ENCODE assay signal across 18 cellular contexts in the genomic region with DNA sequence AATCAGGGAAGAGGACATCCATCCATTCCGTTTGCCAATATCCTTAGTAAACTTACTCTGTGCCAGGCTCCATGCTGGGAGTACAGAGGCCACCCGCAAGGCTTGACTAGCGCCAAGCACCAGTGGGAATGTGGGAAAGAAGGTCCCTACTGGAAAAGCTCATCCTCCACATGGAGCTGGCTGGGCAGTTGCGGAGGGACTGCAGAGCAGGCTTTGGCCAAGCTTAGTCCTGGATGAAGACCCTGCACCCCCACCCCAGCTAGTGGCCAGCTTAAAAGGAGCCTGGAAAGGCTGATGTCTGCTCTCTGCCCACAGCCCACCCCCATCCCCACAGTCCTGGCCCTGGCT. TPM values are rescaled to one million over a fixed set of nuclear protein-coding genes. Genes with fewer than 3 reads are reported as not detected.
DNase-seq lines count a peak whose midpoint lies in the region; ATAC-seq, FAIRE-seq and TF ChIP-seq lines count a peak whose summit lies in the region.
"Had no signal": no experiment of that assay in that cellular context is flagged by ENCODE, and none has a peak within 500 bp of the region (broad histone marks: within the 10 kb centered on the region; RNA-seq: fewer than 3 reads in every experiment).

No MANE protein-coding gene starts in this region.

- TF ChIP-seq EP300 in H1 (IDR thresholded peaks at IDR 0.05; ENCODE audit: borderline replicate concordance in 1 of 2, low read depth in 2 of 2, low read length in 2 of 2) = no peak

- TF ChIP-seq POLR2A in H1 (IDR thresholded peaks at IDR 0.05; ENCODE audit: control extremely low read depth in 1 of 2, low read depth in 2 of 2, low read length in 2 of 2) = no peak

- no peaks in the 10 kb centered on the region for H3K36me3 ChIP-seq in H1 (ENCODE audit: control insufficient read depth in 2 of 4, insufficient read depth in 4 of 4, low read length in 3 of 4)
- H3K36me3 ChIP-seq: right atrium auricular region had no signal

- H3K14ac ChIP-seq in H1 (ENCODE audit: insufficient read length) = no peak overlapping the region

- no peak overlapping the region for H3K27ac ChIP-seq in H1 (ENCODE audit: low read depth, low read length)
- H3K27ac ChIP-seq: VCaP had no signal

- H2AK5ac ChIP-seq in H1 (ENCODE audit: low read depth, low read length) = no peak overlapping the region

- whole genome bisulfite sequencing in H1 (ENCODE audit: extremely low coverage in 1 of 2, insufficient coverage in 1 of 2, insufficient read length in 1 of 2, insufficient replicate concordance in 2 of 2, low coverage in 1 of 2, low lambda C conversion rate in 2 of 2, missing lambda C conversion rate in 1 of 2), 2 experiments = 88% methylated on average over 4 of the region's 4 CpGs; no CpG with 5 or more reads in 1 of the 2 experiments

- peaks cover 0 to 2% (median 1%) of the 10 kb centered on the region in 4 experiments; a peak in 1 of 7 replicates for H3K27me3 ChIP-seq in H1 (replicated peaks in 1 of 4; ENCODE audit: control insufficient read depth in 3 of 4, extremely low read depth in 1 of 4, insufficient read depth in 3 of 4, low read length in 3 of 4)
- H3K27me3 ChIP-seq: right atrium auricular region had no signal

- no peaks in the 10 kb centered on the region for H3K9me3 Mint-ChIP-seq in osteocyte (ENCODE audit: unreplicated experiment)
- H3K9me3 Mint-ChIP-seq: CD4-positive, alpha-beta T cell; naive B cell; stimulated activated naive B cell treated with anti-CD40 and anti-IgM and Interleukin-4, amounts not matched to agents 10 μg/mL and 1 μg/mL and 100 μg/mL, for 72 hours had no signal

- H3K4me2 ChIP-seq in H1 (ENCODE audit: insufficient read depth in 1 of 2, low read depth in 2 of 2, low read length in 2 of 2) = peak overlapping the region in 1 of 2 experiments; percentile 45; a peak in 1 of 4 replicates

- no peaks in the 10 kb centered on the region for H3K36me3 Mint-ChIP-seq in osteocyte (ENCODE audit: unreplicated experiment)
- H3K36me3 Mint-ChIP-seq: naive B cell; stimulated activated naive B cell treated with anti-CD40 and anti-IgM and Interleukin-4, amounts not matched to agents 10 μg/mL and 1 μg/mL and 100 μg/mL, for 72 hours had no signal

- no peak overlapping the region for H3K56ac ChIP-seq in H1 (replicated peaks; ENCODE audit: insufficient read length, low read depth, low read length)

- POLR2A ChIA-PET in H1 (lab: Charles Lee; ENCODE audit: partially characterized antibody) = interaction anchor here (0.6 to 1.5 kb wide), 6 partner anchors 18 to 108 kb away, joined by 3 to 6 read pairs (median 3); a partner anchor contains a TSS

- H4K20me1 ChIP-seq in H1 (replicated peaks in 1 of 2; ENCODE audit: control insufficient read depth in 1 of 2, insufficient read depth in 2 of 2, low read length in 2 of 2) = no peaks in the 10 kb centered on the region

- H4K5ac ChIP-seq in H1 (ENCODE audit: insufficient read length, low read depth, low read length) = no peak overlapping the region

- no peaks in the 10 kb centered on the region for H3K9me3 ChIP-seq in H1 (ENCODE audit: insufficient read depth in 2 of 2, low read depth in 1 of 2, low read length in 1 of 2)
- H3K9me3 ChIP-seq: right atrium auricular region had no signal

- no peak overlapping the region for H3K4me3 ChIP-seq in H1 (ENCODE audit: extremely low read depth in 1 of 4, insufficient read depth in 2 of 4, low read depth in 3 of 4, low read length in 4 of 4)
- H3K4me3 ChIP-seq: right atrium auricular region had no signal

- no peak overlapping the region for H2BK12ac ChIP-seq in H1 (ENCODE audit: low read depth, low read length)

- H3K79me2 ChIP-seq in H1 (ENCODE audit: control insufficient read depth in 1 of 2, insufficient read depth in 2 of 2, low read length in 2 of 2) = no peaks in the 10 kb centered on the region

- H4K91ac ChIP-seq in H1 (replicated peaks; ENCODE audit: insufficient read length, low read length) = no peak overlapping the region

- H2AFZ ChIP-seq in H1 (ENCODE audit: low read length) = no peak overlapping the region

- H3K4me3 Mint-ChIP-seq in osteocyte (ENCODE audit: unreplicated experiment) = no peak overlapping the region
- H3K4me3 Mint-ChIP-seq: CD4-positive, alpha-beta T cell; naive B cell; stimulated activated naive B cell treated with anti-CD40 and anti-IgM and Interleukin-4, amounts not matched to agents 10 μg/mL and 1 μg/mL and 100 μg/mL, for 72 hours had no signal

- no peak overlapping the region for H3K9ac ChIP-seq in H1 (replicated peaks in 1 of 4; ENCODE audit: extremely low read depth in 1 of 4, low read depth in 3 of 4, low read length in 3 of 4)

- CTCF ChIA-PET in H1 (lab: Charles Lee; ENCODE audit: partially characterized antibody) = interaction anchor here (0.8 to 4.5 kb wide), 16 partner anchors 8 to 120 kb away, joined by 3 to 30 read pairs (median 6); a partner anchor contains a TSS

- peaks cover 73% of the 10 kb centered on the region for H3K4me1 Mint-ChIP-seq in osteocyte (ENCODE audit: unreplicated experiment)
- H3K4me1 Mint-ChIP-seq: naive B cell; stimulated activated naive B cell treated with anti-CD40 and anti-IgM and Interleukin-4, amounts not matched to agents 10 μg/mL and 1 μg/mL and 100 μg/mL, for 72 hours had no signal

- H3K23ac ChIP-seq in H1 (ENCODE audit: insufficient read length) = no peak overlapping the region

- no peak overlapping the region; the same call in 1 of the 2 replicates for H2BK5ac ChIP-seq in H1 (ENCODE audit: low read depth, low read length)

- no peak overlapping the region for H3K4ac ChIP-seq in H1 (replicated peaks; ENCODE audit: insufficient read length, low read depth, low read length)

- H3K79me1 ChIP-seq in H1 (ENCODE audit: low read depth, low read length) = no peaks in the 10 kb centered on the region

- TF ChIP-seq CTCF in H1 (IDR thresholded peaks at IDR 0.05; ENCODE audit: control extremely low read depth in 1 of 3, insufficient read depth in 1 of 3, low read depth in 1 of 3, low read length in 3 of 3) = no peak
- no peak for TF ChIP-seq CTCF in osteocyte (IDR thresholded peaks at IDR 0.05)

- no peak for ATAC-seq in GM21786 (IDR thresholded peaks at IDR 0.05; ENCODE audit: unreplicated experiment)
- ATAC-seq: stimulated activated naive B cell treated with anti-CD40 and anti-IgM and Interleukin-4, amounts not matched to agents 10 μg/mL and 1 μg/mL and 100 μg/mL, for 72 hours had no signal

- peak overlapping the region; percentile 92 for H3K27ac Mint-ChIP-seq in osteocyte (ENCODE audit: unreplicated experiment)
- H3K27ac Mint-ChIP-seq: CD4-positive, alpha-beta T cell; naive B cell; stimulated activated naive B cell treated with anti-CD40 and anti-IgM and Interleukin-4, amounts not matched to agents 10 μg/mL and 1 μg/mL and 100 μg/mL, for 72 hours had no signal

- H3K18ac ChIP-seq in H1 (ENCODE audit: extremely low read depth, low read length) = no peak overlapping the region

- H2BK120ac ChIP-seq in H1 (replicated peaks; ENCODE audit: low read depth, low read length) = no peak overlapping the region

- peak; percentile 31 for DNase-seq in ELR (ENCODE audit: low read depth)
- peak; percentile 33 for DNase-seq in NCI-H1092 (lab: John Stamatoyannopoulos, UW)
- DNase-seq in H1 (ENCODE audit: low read depth in 1 of 2, low spot score in 2 of 2) = no peak
- no peak for DNase-seq in osteocyte (ENCODE audit: extremely low spot score, unreplicated experiment)
- DNase-seq in DMS53 treated with DMSO at 0.1 percent for 48 hours (lab: John Stamatoyannopoulos, UW; ENCODE audit: unreplicated experiment) = no peak
- DNase-seq in KG1 (lab: John Stamatoyannopoulos, UW) = no peak
- DNase-seq: activated effector memory CD4-positive, alpha-beta T cell treated with anti-CD3 and anti-CD28 coated beads, Interleukin-2, amount 50 U/mL, for 16 hours; CD4-positive, alpha-beta T cell; GF-D8; Karpas-422; naive B cell; NCI-H2029 treated with DMSO at 0.1 percent for 48 hours; stimulated activated naive B cell treated with anti-CD40 and anti-IgM and Interleukin-4, amounts not matched to agents 10 μg/mL and 1 μg/mL and 100 μg/mL, for 72 hours had no signal

- peak overlapping the region; percentile 83; the same call in 1 of the 2 replicates for H2BK15ac ChIP-seq in H1 (ENCODE audit: low read length)

- no peaks in the 10 kb centered on the region for H3K23me2 ChIP-seq in H1 (ENCODE audit: low read depth, low read length)

- peaks cover 0 to 31% (median 24%) of the 10 kb centered on the region in 4 experiments; a peak in 6 of 7 replicates for H3K4me1 ChIP-seq in H1 (replicated peaks in 1 of 4; ENCODE audit: control insufficient read depth in 3 of 4, insufficient read depth in 4 of 4, low read length in 3 of 4)

- H3K27me3 Mint-ChIP-seq in osteocyte (ENCODE audit: unreplicated experiment) = peaks cover 11% of the 10 kb centered on the region
- H3K27me3 Mint-ChIP-seq: CD4-positive, alpha-beta T cell; naive B cell; stimulated activated naive B cell treated with anti-CD40 and anti-IgM and Interleukin-4, amounts not matched to agents 10 μg/mL and 1 μg/mL and 100 μg/mL, for 72 hours had no signal

- no peak for FAIRE-seq in H1 (lab: Jason Lieb, UNC)
- FAIRE-seq: GM19239, kidney had no signal

- no peak overlapping the region for H4K8ac ChIP-seq in H1 (ENCODE audit: extremely low read depth, insufficient read depth, low read length)

- TF ChIP-seq RAD21 in H1 (IDR thresholded peaks at IDR 0.05 in 1 of 2, conservative IDR thresholded peaks at IDR 0.05 in 1 of 2; ENCODE audit: low read depth in 2 of 2, low read length in 2 of 2) = no peak

- H2BK20ac ChIP-seq in H1 (ENCODE audit: low read length) = no peak overlapping the region

RNA-seq across cellular contexts. Expression of a gene that starts 22.3 kb away (rescaled TPM):
- total RNA-seq in H1 (2021; fragmentation: NEBNext Ultra II Directional; extraction: Animal tissue kit (Norgen Biotek cat#: 25700)) = 42.6 and 51.4 TPM in 2 replicates
- polyA plus RNA-seq in H1 (2011; rRNA removed) = 59.7 and 79.9 TPM in 2 replicates
- 85.4 TPM for polyA plus RNA-seq in H1 (2011; cell fraction: cytosol; rRNA removed)
- polyA plus RNA-seq in H1 (2011; cell fraction: nucleus; rRNA removed) = 64.5 TPM
- polyA plus RNA-seq in H1 (2012, experiment 1 of 2) = 48.8 to 54.9 TPM (median 53.1 TPM) in 4 replicates
- 20.3 TPM for polyA plus RNA-seq in H1 (2012, experiment 2 of 2)
- 27.6 TPM for polyA plus RNA-seq in H1 (2013, experiment 1 of 2)
- polyA plus RNA-seq in H1 (2013, experiment 2 of 2) = 25.4 TPM
- polyA minus RNA-seq in H1 (2011; rRNA and poly(A)+ RNA removed) = 57.0 and 65.4 TPM in 2 replicates
- 31.3 TPM for polyA minus RNA-seq in H1 (2011; cell fraction: cytosol; rRNA and poly(A)+ RNA removed)
- 24.0 TPM for polyA minus RNA-seq in H1 (2011; cell fraction: nucleus; rRNA and poly(A)+ RNA removed)
- 44.4 and 46.7 TPM in 2 replicates for total RNA-seq in osteocyte

RNA-seq across cellular contexts. Expression of a gene that starts 25.0 kb away (rescaled TPM):
- total RNA-seq in H1 (2021; fragmentation: NEBNext Ultra II Directional; extraction: Animal tissue kit (Norgen Biotek cat#: 25700)) = 3.9 and 4.1 TPM in 2 replicates
- 2.1 and 2.8 TPM in 2 replicates for polyA plus RNA-seq in H1 (2011; rRNA removed)
- polyA plus RNA-seq in H1 (2011; cell fraction: cytosol; rRNA removed) = 2.3 TPM
- polyA plus RNA-seq in H1 (2011; cell fraction: nucleus; rRNA removed) = 4.3 TPM
- polyA plus RNA-seq in H1 (2012, experiment 1 of 2) = 2.1 to 3.3 TPM (median 2.9 TPM) in 4 replicates
- polyA plus RNA-seq in H1 (2012, experiment 2 of 2) = 2.8 TPM
- 2.9 TPM for polyA plus RNA-seq in H1 (2013, experiment 1 of 2)
- 3.1 TPM for polyA plus RNA-seq in H1 (2013, experiment 2 of 2)
- 1.2 and 1.7 TPM in 2 replicates for polyA minus RNA-seq in H1 (2011; rRNA and poly(A)+ RNA removed)
- polyA minus RNA-seq in H1 (2011; cell fraction: cytosol; rRNA and poly(A)+ RNA removed) = 4.0 TPM
- polyA minus RNA-seq in H1 (2011; cell fraction: nucleus; rRNA and poly(A)+ RNA removed) = 8.7 TPM
- 3.5 and 3.9 TPM in 2 replicates for total RNA-seq in osteocyte

RNA-seq across cellular contexts. Expression of a gene that starts 57.3 kb away (rescaled TPM):
- total RNA-seq in H1 (2021; fragmentation: NEBNext Ultra II Directional; extraction: Animal tissue kit (Norgen Biotek cat#: 25700)) = 11.3 and 13.8 TPM in 2 replicates
- 9.4 and 9.8 TPM in 2 replicates for polyA plus RNA-seq in H1 (2011; rRNA removed)
- 13.9 TPM for polyA plus RNA-seq in H1 (2011; cell fraction: cytosol; rRNA removed)
- polyA plus RNA-seq in H1 (2011; cell fraction: nucleus; rRNA removed) = 45.2 TPM
- polyA plus RNA-seq in H1 (2012, experiment 1 of 2) = 9.3 to 19.0 TPM (median 15.0 TPM) in 4 replicates
- 5.9 TPM for polyA plus RNA-seq in H1 (2012, experiment 2 of 2)
- 6.5 TPM for polyA plus RNA-seq in H1 (2013, experiment 1 of 2)
- 5.4 TPM for polyA plus RNA-seq in H1 (2013, experiment 2 of 2)
- 21.4 and 21.5 TPM in 2 replicates for polyA minus RNA-seq in H1 (2011; rRNA and poly(A)+ RNA removed)
- polyA minus RNA-seq in H1 (2011; cell fraction: cytosol; rRNA and poly(A)+ RNA removed) = 7.9 TPM
- 25.7 TPM for polyA minus RNA-seq in H1 (2011; cell fraction: nucleus; rRNA and poly(A)+ RNA removed)
- total RNA-seq in osteocyte = 0.65 and 0.97 TPM in 2 replicates

Comparison
In these comparisons a context has a peak if more than half of its experiments do, and no peak if none do; other contexts are left out.
1. DNase-seq: peak in ELR (single experiment) and NCI-H1092 (single experiment); none in H1 (0 of 2), osteocyte (single experiment), DMS53 treated with DMSO at 0.1 percent for 48 hours (single experiment) and KG1 (single experiment).